1 cellular context compared by ENCODE assay signal in genomic region chr7:101814996-101815825, GRCh38.
TF ChIP-seq lines count a peak whose summit lies in the region.

No MANE protein-coding gene starts in this region.

TF ChIP-seq in HEK293, 187 proteins besides CTCF, POLR2A, EP300 and RAD21 (continued from another document):
- no peak for TF ChIP-seq ZNF48 (tag by site-specific recombination; IDR thresholded peaks at IDR 0.05)
- TF ChIP-seq ZNF24 (tag by site-specific recombination; IDR thresholded peaks at IDR 0.05), result peak; percentile 58; the same call in 1 of the 2 replicates
- no peak for TF ChIP-seq ZNF19 (tag by site-specific recombination; IDR thresholded peaks at IDR 0.05; ENCODE audit: low read depth)
- TF ChIP-seq ZNF670 (tag by site-specific recombination; IDR thresholded peaks at IDR 0.05; ENCODE audit: low read depth), result no peak
- TF ChIP-seq ZNF280D (tag by site-specific recombination; IDR thresholded peaks at IDR 0.05), result no peak
- TF ChIP-seq ZNF423 (tag by site-specific recombination; IDR thresholded peaks at IDR 0.05), result peak; percentile 92
- TF ChIP-seq ZNF626 (tag by site-specific recombination; IDR thresholded peaks at IDR 0.05), result no peak
- TF ChIP-seq RBAK (tag by site-specific recombination; IDR thresholded peaks at IDR 0.05), result no peak
- TF ChIP-seq ZNF366 (tag by site-specific recombination; conservative IDR thresholded peaks at IDR 0.05), result peak; percentile 30; the same call in 1 of the 2 replicates
- no peak for TF ChIP-seq ZNF140 (tag by site-specific recombination; IDR thresholded peaks at IDR 0.05)
- TF ChIP-seq ZNF335 (tag by site-specific recombination; conservative IDR thresholded peaks at IDR 0.05), result peak; percentile 92
- TF ChIP-seq ZNF266 (tag by site-specific recombination; IDR thresholded peaks at IDR 0.05; ENCODE audit: low read depth), result no peak
- TF ChIP-seq ZNF169 (tag by site-specific recombination; IDR thresholded peaks at IDR 0.05), result no peak
- no peak for TF ChIP-seq TCF7L2 (IDR thresholded peaks at IDR 0.05; ENCODE audit: borderline replicate concordance, low read depth, low read length)
- TF ChIP-seq ZNF610 (tag by site-specific recombination; IDR thresholded peaks at IDR 0.05; ENCODE audit: borderline replicate concordance), result no peak
- TF ChIP-seq ZNF677 (tag by site-specific recombination; IDR thresholded peaks at IDR 0.05), result no peak
- no peak for TF ChIP-seq ZNF18 (tag by site-specific recombination; IDR thresholded peaks at IDR 0.05)
- TF ChIP-seq ZNF426 (tag by site-specific recombination; IDR thresholded peaks at IDR 0.05), result no peak
- TF ChIP-seq ZNF10 (tag by site-specific recombination; IDR thresholded peaks at IDR 0.05), result 0 out of 2 replicates have a peak, but pooled peaks have one; percentile 18
- no peak for TF ChIP-seq ZNF148 (tag by site-specific recombination; IDR thresholded peaks at IDR 0.05; ENCODE audit: borderline replicate concordance)
- TF ChIP-seq ZNF23 (tag by site-specific recombination; IDR thresholded peaks at IDR 0.05; ENCODE audit: borderline replicate concordance), result no peak
- 0 out of 2 replicates have a peak, but pooled peaks have one; percentile 34 for TF ChIP-seq ZNF324 (tag by site-specific recombination; IDR thresholded peaks at IDR 0.05)
- TF ChIP-seq ZBTB10 (tag by site-specific recombination; IDR thresholded peaks at IDR 0.05), result peak; percentile 99
- TF ChIP-seq AEBP2 (tag by site-specific recombination; IDR thresholded peaks at IDR 0.05; ENCODE audit: borderline replicate concordance), result peak; percentile 77; the same call in 1 of the 2 replicates
- no peak for TF ChIP-seq ZNF530 (tag by site-specific recombination; IDR thresholded peaks at IDR 0.05; ENCODE audit: low read depth)
- no peak for TF ChIP-seq ZNF302 (tag by site-specific recombination; IDR thresholded peaks at IDR 0.05; ENCODE audit: low read depth)
- no peak for TF ChIP-seq REPIN1 (tag by site-specific recombination; IDR thresholded peaks at IDR 0.05; ENCODE audit: low read depth)
- no peak for TF ChIP-seq ZNF639 (tag by site-specific recombination; IDR thresholded peaks at IDR 0.05)
- TF ChIP-seq ZNF776 (tag by site-specific recombination; IDR thresholded peaks at IDR 0.05; ENCODE audit: borderline replicate concordance), result no peak
- peak; percentile 98 for TF ChIP-seq ZEB2 (tag by site-specific recombination; IDR thresholded peaks at IDR 0.05)
- no peak for TF ChIP-seq ZNF664 (tag by site-specific recombination; IDR thresholded peaks at IDR 0.05)
- TF ChIP-seq GLIS1 (tag by site-specific recombination; IDR thresholded peaks at IDR 0.05), result peak; percentile 99
- TF ChIP-seq ZNF510 (tag by site-specific recombination; IDR thresholded peaks at IDR 0.05; ENCODE audit: insufficient replicate concordance), result no peak
- peak; percentile 99 for TF ChIP-seq ZNF341 (tag by site-specific recombination; IDR thresholded peaks at IDR 0.05; ENCODE audit: low read depth)
- TF ChIP-seq ZSCAN18 (tag by site-specific recombination; IDR thresholded peaks at IDR 0.05), result no peak
- TF ChIP-seq SCRT2 (tag by site-specific recombination; IDR thresholded peaks at IDR 0.05), result peak; percentile 32; the same call in 1 of the 2 replicates
- no peak for TF ChIP-seq ZNF214 (tag by site-specific recombination; IDR thresholded peaks at IDR 0.05; ENCODE audit: borderline replicate concordance)
- TF ChIP-seq ZNF362 (tag by site-specific recombination; IDR thresholded peaks at IDR 0.05), result no peak
- no peak for TF ChIP-seq ZNF114 (tag by site-specific recombination; IDR thresholded peaks at IDR 0.05)
